18 cellular contexts compared by ENCODE assay signal in the genomic region with DNA sequence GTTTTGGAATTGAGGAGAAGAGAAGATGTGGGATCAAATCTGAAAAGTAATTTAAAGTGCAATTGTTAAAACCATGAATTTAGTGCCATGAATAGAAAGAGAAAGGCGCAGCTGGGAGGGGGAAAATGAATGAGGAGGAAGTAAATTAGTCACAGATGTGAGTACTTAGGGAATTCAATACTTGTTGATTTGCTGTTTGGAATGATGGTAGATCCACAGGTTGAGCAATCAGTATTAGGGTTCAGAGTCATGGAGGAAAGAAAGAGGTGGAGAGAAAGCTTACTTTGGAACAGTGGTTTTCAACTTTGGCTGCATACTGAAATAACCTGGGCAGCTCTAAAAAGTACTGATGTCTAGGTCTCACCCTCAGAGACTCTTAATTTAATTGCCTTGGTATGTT.
"Had no signal": no experiment of that assay in that cellular context is flagged by ENCODE, and none has a peak within 500 bp of the region (broad histone marks: within the 10 kb centered on the region; RNA-seq: fewer than 3 reads in every experiment).

No MANE protein-coding gene starts in this region.

- FAIRE-seq: islet of Langerhans, TTC549 had no signal

- DNase-seq: activated CD4-positive, alpha-beta T cell treated with anti-CD3 and anti-CD28 coated beads, Interleukin-2, amount 10 ng/mL, durations not matched to agents 24 days and 14 days; activated CD4-positive, CD25-positive, alpha-beta regulatory T cell; activated CD8-positive, alpha-beta memory T cell treated with anti-CD3 and anti-CD28 coated beads, Interleukin-2, amount 50 U/mL, for 48 hours; activated CD8-positive, alpha-beta T cell treated with anti-CD3 and anti-CD28 coated beads, Interleukin-2, amount 10 ng/mL, durations not matched to agents 7 days and 5 days; activated naive CD8-positive, alpha-beta T cell treated with anti-CD3 and anti-CD28 coated beads, Interleukin-2, amount 10 ng/mL, durations not matched to agents 7 days and 5 days; aorta; dorsolateral prefrontal cortex; endodermal cell; stimulated activated CD4-positive, alpha-beta T cell treated with anti-CD3 and anti-CD28 coated beads, Interleukin-1b, Interleukin-23, amount 100 ng/mL, for 48 hours; stomach; T-helper 2 cell; testis; upper lobe of left lung had no signal

- ATAC-seq: activated CD8-positive, alpha-beta T cell treated with anti-CD3 and anti-CD28 coated beads, Interleukin-2, amount 10 ng/mL, durations not matched to agents 7 days and 5 days had no signal

- H3K4me1 ChIP-seq: breast epithelium, stomach, testis, upper lobe of left lung had no signal

- H3K9me3 Mint-ChIP-seq: activated CD4-positive, alpha-beta T cell treated with anti-CD3 and anti-CD28 coated beads, Interleukin-2, amount 10 ng/mL, durations not matched to agents 24 days and 14 days; activated naive CD8-positive, alpha-beta T cell treated with anti-CD3 and anti-CD28 coated beads, Interleukin-2, amount 10 ng/mL, durations not matched to agents 7 days and 5 days; endodermal cell; mesothelial cell of epicardium had no signal

- H3K27ac Mint-ChIP-seq: activated CD4-positive, alpha-beta T cell treated with anti-CD3 and anti-CD28 coated beads, Interleukin-2, amount 10 ng/mL, durations not matched to agents 24 days and 14 days; activated CD8-positive, alpha-beta T cell treated with anti-CD3 and anti-CD28 coated beads, Interleukin-2, amount 10 ng/mL, durations not matched to agents 7 days and 5 days; activated naive CD8-positive, alpha-beta T cell treated with anti-CD3 and anti-CD28 coated beads, Interleukin-2, amount 10 ng/mL, durations not matched to agents 7 days and 5 days; endodermal cell; mesothelial cell of epicardium had no signal

- H3K27me3 Mint-ChIP-seq: activated CD4-positive, alpha-beta T cell treated with anti-CD3 and anti-CD28 coated beads, Interleukin-2, amount 10 ng/mL, durations not matched to agents 24 days and 14 days; activated naive CD8-positive, alpha-beta T cell treated with anti-CD3 and anti-CD28 coated beads, Interleukin-2, amount 10 ng/mL, durations not matched to agents 7 days and 5 days had no signal

- H3K27ac ChIP-seq: breast epithelium, dorsolateral prefrontal cortex, stomach, testis, upper lobe of left lung had no signal

- H3K4me3 ChIP-seq: breast epithelium, dorsolateral prefrontal cortex, lung, stomach, testis, upper lobe of left lung had no signal

- H3K36me3 Mint-ChIP-seq: activated naive CD8-positive, alpha-beta T cell treated with anti-CD3 and anti-CD28 coated beads, Interleukin-2, amount 10 ng/mL, durations not matched to agents 7 days and 5 days; mesothelial cell of epicardium had no signal

- H3K27me3 ChIP-seq: breast epithelium, stomach, testis, upper lobe of left lung had no signal

- H3K36me3 ChIP-seq: breast epithelium, stomach, upper lobe of left lung had no signal

- H3K4me1 Mint-ChIP-seq: activated CD4-positive, alpha-beta T cell treated with anti-CD3 and anti-CD28 coated beads, Interleukin-2, amount 10 ng/mL, durations not matched to agents 24 days and 14 days; activated naive CD8-positive, alpha-beta T cell treated with anti-CD3 and anti-CD28 coated beads, Interleukin-2, amount 10 ng/mL, durations not matched to agents 7 days and 5 days; endodermal cell; mesothelial cell of epicardium had no signal

- H3K4me3 Mint-ChIP-seq: activated CD4-positive, alpha-beta T cell treated with anti-CD3 and anti-CD28 coated beads, Interleukin-2, amount 10 ng/mL, durations not matched to agents 24 days and 14 days; activated CD8-positive, alpha-beta T cell treated with anti-CD3 and anti-CD28 coated beads, Interleukin-2, amount 10 ng/mL, durations not matched to agents 7 days and 5 days; activated naive CD8-positive, alpha-beta T cell treated with anti-CD3 and anti-CD28 coated beads, Interleukin-2, amount 10 ng/mL, durations not matched to agents 7 days and 5 days; endodermal cell; mesothelial cell of epicardium had no signal

- H3K9me3 ChIP-seq: breast epithelium, stomach, testis, upper lobe of left lung had no signal
